In the genomic region with DNA sequence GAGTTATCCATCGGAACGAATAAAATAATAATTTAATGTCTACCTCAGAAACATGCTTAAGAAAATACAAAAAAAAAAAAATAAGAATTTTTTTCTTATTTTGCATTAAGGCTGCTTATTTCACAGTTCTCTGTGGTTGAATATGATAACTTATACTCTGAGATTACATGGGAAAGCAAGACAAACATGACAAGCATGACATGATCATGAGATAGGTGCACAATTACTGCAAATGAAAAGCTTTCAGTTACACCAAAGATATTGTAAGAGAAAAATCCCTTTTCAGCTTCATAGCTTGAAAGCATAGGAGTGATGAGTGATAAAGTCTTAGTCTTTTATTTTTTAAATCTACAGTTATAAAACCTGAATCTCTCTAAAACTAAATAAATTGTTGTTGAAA, we compare ENCODE assay signal across 3 cellular contexts.
TF ChIP-seq lines count a peak whose summit lies in the region.

No MANE protein-coding gene starts in this region.

TF ChIP-seq in SK-N-SH, 30 proteins besides CTCF, POLR2A, EP300 and RAD21:
- no peak for TF ChIP-seq RCOR1 (IDR thresholded peaks at IDR 0.05; ENCODE audit: low read length)
- no peak for TF ChIP-seq POLR2AphosphoS5 (IDR thresholded peaks at IDR 0.05; ENCODE audit: low read depth, low read length)
- TF ChIP-seq USF2 (IDR thresholded peaks at IDR 0.05; ENCODE audit: borderline replicate concordance, low read depth, low read length): no peak
- no peak for TF ChIP-seq EZH2phosphoT487 (IDR thresholded peaks at IDR 0.05; ENCODE audit: borderline replicate concordance, low read depth)
- no peak for TF ChIP-seq TEAD4 (IDR thresholded peaks at IDR 0.05; ENCODE audit: borderline replicate concordance, insufficient read depth)
- no peak for TF ChIP-seq NRF1 (IDR thresholded peaks at IDR 0.05; ENCODE audit: low read depth, low read length)
- TF ChIP-seq, protein P1, sequence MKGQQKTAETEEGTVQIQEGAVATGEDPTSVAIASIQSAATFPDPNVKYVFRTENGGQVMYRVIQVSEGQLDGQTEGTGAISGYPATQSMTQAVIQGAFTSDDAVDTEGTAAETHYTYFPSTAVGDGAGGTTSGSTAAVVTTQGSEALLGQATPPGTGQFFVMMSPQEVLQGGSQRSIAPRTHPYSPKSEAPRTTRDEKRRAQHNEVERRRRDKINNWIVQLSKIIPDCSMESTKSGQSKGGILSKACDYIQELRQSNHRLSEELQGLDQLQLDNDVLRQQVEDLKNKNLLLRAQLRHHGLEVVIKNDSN (IDR thresholded peaks at IDR 0.05; ENCODE audit: borderline replicate concordance, low read depth): no peak
- no peak for TF ChIP-seq IRF3 (IDR thresholded peaks at IDR 0.05; ENCODE audit: low read depth, low read length)
- TF ChIP-seq GATA2 (CRISPR knock-in tag; IDR thresholded peaks at IDR 0.05): no peak
- TF ChIP-seq MXI1 (IDR thresholded peaks at IDR 0.05; ENCODE audit: low read depth, low read length): no peak
- TF ChIP-seq YY1 (IDR thresholded peaks at IDR 0.05; ENCODE audit: low read depth): no peak
- no peak for TF ChIP-seq ZBTB33 (IDR thresholded peaks at IDR 0.05; ENCODE audit: borderline replicate concordance, low read depth)
- no peak for TF ChIP-seq CHD2 (IDR thresholded peaks at IDR 0.05; ENCODE audit: low read length, partially characterized antibody)
- TF ChIP-seq NFIC (IDR thresholded peaks at IDR 0.05; ENCODE audit: borderline replicate concordance): no peak
- TF ChIP-seq SIN3A (IDR thresholded peaks at IDR 0.05; ENCODE audit: borderline replicate concordance, low read depth, low read length): no peak
- TF ChIP-seq JUND (IDR thresholded peaks at IDR 0.05): no peak

TF ChIP-seq in SK-N-SH treated with all-trans-retinoic acid at 6 μM for 48 hours, 23 proteins besides CTCF, POLR2A, EP300 and RAD21:
- TF ChIP-seq ARNTL (CRISPR knock-in tag; IDR thresholded peaks at IDR 0.05; ENCODE audit: borderline replicate concordance, low read depth) (no peak), ZC3H10 (CRISPR knock-in tag; IDR thresholded peaks at IDR 0.05) (no peak), ZFP30 (CRISPR knock-in tag; IDR thresholded peaks at IDR 0.05) (no peak), ZNF70 (CRISPR knock-in tag; IDR thresholded peaks at IDR 0.05) (no peak), BACH2 (CRISPR knock-in tag; IDR thresholded peaks at IDR 0.05; ENCODE audit: borderline replicate concordance) (no peak), ISL1 (CRISPR knock-in tag; IDR thresholded peaks at IDR 0.05) (no peak), TOX (CRISPR knock-in tag; IDR thresholded peaks at IDR 0.05; ENCODE audit: borderline replicate concordance) (no peak), RARB (CRISPR knock-in tag; IDR thresholded peaks at IDR 0.05) (no peak), PPARA (CRISPR knock-in tag; IDR thresholded peaks at IDR 0.05; ENCODE audit: borderline replicate concordance) (no peak), ZNF565 (CRISPR knock-in tag; conservative IDR thresholded peaks at IDR 0.05; ENCODE audit: low read depth) (no peak), SNAI2 (CRISPR knock-in tag; IDR thresholded peaks at IDR 0.05) (no peak), ZFP3 (CRISPR knock-in tag; IDR thresholded peaks at IDR 0.05) (no peak), PATZ1 (CRISPR knock-in tag; IDR thresholded peaks at IDR 0.05; ENCODE audit: borderline replicate concordance) (no peak), OSR1 (CRISPR knock-in tag; IDR thresholded peaks at IDR 0.05) (no peak)
- TF ChIP-seq, protein P2, sequence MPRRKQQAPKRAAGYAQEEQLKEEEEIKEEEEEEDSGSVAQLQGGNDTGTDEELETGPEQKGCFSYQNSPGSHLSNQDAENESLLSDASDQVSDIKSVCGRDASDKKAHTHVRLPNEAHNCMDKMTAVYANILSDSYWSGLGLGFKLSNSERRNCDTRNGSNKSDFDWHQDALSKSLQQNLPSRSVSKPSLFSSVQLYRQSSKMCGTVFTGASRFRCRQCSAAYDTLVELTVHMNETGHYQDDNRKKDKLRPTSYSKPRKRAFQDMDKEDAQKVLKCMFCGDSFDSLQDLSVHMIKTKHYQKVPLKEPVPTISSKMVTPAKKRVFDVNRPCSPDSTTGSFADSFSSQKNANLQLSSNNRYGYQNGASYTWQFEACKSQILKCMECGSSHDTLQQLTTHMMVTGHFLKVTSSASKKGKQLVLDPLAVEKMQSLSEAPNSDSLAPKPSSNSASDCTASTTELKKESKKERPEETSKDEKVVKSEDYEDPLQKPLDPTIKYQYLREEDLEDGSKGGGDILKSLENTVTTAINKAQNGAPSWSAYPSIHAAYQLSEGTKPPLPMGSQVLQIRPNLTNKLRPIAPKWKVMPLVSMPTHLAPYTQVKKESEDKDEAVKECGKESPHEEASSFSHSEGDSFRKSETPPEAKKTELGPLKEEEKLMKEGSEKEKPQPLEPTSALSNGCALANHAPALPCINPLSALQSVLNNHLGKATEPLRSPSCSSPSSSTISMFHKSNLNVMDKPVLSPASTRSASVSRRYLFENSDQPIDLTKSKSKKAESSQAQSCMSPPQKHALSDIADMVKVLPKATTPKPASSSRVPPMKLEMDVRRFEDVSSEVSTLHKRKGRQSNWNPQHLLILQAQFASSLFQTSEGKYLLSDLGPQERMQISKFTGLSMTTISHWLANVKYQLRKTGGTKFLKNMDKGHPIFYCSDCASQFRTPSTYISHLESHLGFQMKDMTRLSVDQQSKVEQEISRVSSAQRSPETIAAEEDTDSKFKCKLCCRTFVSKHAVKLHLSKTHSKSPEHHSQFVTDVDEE (CRISPR knock-in tag; IDR thresholded peaks at IDR 0.05): no peak

TF ChIP-seq in neural cell, 6 proteins besides CTCF, POLR2A, EP300 and RAD21:
- no peak for TF ChIP-seq MXI1 (conservative IDR thresholded peaks at IDR 0.05; ENCODE audit: poor library complexity, severe bottlenecking)
- TF ChIP-seq, protein P3, sequence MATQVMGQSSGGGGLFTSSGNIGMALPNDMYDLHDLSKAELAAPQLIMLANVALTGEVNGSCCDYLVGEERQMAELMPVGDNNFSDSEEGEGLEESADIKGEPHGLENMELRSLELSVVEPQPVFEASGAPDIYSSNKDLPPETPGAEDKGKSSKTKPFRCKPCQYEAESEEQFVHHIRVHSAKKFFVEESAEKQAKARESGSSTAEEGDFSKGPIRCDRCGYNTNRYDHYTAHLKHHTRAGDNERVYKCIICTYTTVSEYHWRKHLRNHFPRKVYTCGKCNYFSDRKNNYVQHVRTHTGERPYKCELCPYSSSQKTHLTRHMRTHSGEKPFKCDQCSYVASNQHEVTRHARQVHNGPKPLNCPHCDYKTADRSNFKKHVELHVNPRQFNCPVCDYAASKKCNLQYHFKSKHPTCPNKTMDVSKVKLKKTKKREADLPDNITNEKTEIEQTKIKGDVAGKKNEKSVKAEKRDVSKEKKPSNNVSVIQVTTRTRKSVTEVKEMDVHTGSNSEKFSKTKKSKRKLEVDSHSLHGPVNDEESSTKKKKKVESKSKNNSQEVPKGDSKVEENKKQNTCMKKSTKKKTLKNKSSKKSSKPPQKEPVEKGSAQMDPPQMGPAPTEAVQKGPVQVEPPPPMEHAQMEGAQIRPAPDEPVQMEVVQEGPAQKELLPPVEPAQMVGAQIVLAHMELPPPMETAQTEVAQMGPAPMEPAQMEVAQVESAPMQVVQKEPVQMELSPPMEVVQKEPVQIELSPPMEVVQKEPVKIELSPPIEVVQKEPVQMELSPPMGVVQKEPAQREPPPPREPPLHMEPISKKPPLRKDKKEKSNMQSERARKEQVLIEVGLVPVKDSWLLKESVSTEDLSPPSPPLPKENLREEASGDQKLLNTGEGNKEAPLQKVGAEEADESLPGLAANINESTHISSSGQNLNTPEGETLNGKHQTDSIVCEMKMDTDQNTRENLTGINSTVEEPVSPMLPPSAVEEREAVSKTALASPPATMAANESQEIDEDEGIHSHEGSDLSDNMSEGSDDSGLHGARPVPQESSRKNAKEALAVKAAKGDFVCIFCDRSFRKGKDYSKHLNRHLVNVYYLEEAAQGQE (IDR thresholded peaks at IDR 0.05; ENCODE audit: borderline replicate concordance): peak; percentile 24
- peak; percentile 86 for TF ChIP-seq POLR2AphosphoS5 (IDR thresholded peaks at IDR 0.05)
TF ChIP-seq in neural cell: peak in this region for 2.
